In genomic region chr17:38898291-38898679, GRCh38 we compare ENCODE assay signal across 9 cellular contexts. TPM values are rescaled to one million over a fixed set of nuclear protein-coding genes. Genes with fewer than 3 reads are reported as not detected.
DNase-seq lines count a peak whose midpoint lies in the region; FAIRE-seq and TF ChIP-seq lines count a peak whose summit lies in the region.
"Had no signal": no experiment of that assay in that cellular context is flagged by ENCODE, and none has a peak within 500 bp of the region (broad histone marks: within the 10 kb centered on the region; RNA-seq: fewer than 3 reads in every experiment).

No MANE protein-coding gene starts in this region.

- no peaks in the 10 kb centered on the region for H3K9me3 Mint-ChIP-seq in activated naive CD4-positive, alpha-beta T cell treated with anti-CD3 and anti-CD28 coated beads for 36 hours

- H3K4me3 ChIP-seq in endothelial cell of umbilical vein (replicated peaks in 1 of 3; ENCODE audit: insufficient read depth in 1 of 3, low read depth in 1 of 3, low read length in 3 of 3) (no peak overlapping the region), subcutaneous abdominal adipose tissue (ENCODE audit: low read depth in 1 of 5, low read length in 5 of 5) (peak overlapping the region in 1 of 5 donors; percentile 31), A673 (ENCODE audit: low read depth, low read length, poor library complexity, severe bottlenecking) (no peak overlapping the region), brain microvascular endothelial cell (ENCODE audit: low read depth, low read length) (no peak overlapping the region)

- CTCF ChIA-PET in activated naive CD4-positive, alpha-beta T cell treated with anti-CD3 and anti-CD28 coated beads for 36 hours (lab: Charles Lee): interaction anchor here (1.0 to 4.1 kb wide), 10 partner anchors 11 to 87 kb away, joined by 3 to 26 read pairs (median 4); partner anchors contain the start of genes LASP1 and LASP1NB
- CTCF ChIA-PET in endothelial cell of umbilical vein (lab: Charles Lee) (interaction anchor here (1.1 to 4.1 kb wide), 9 partner anchors 9 to 277 kb away, joined by 3 to 18 read pairs (median 7); partner anchors contain the start of genes LASP1 and LASP1NB), A673 (lab: Charles Lee) (no interaction called here)

- H3K36me3 Mint-ChIP-seq in activated naive CD4-positive, alpha-beta T cell treated with anti-CD3 and anti-CD28 coated beads for 36 hours (ENCODE audit: low read depth): peaks cover 16% of the 10 kb centered on the region

- no peak for TF ChIP-seq POLR2A in endothelial cell of umbilical vein (IDR thresholded peaks at IDR 0.05; ENCODE audit: low read depth, low read length)

- H3K27me3 ChIP-seq in endothelial cell of umbilical vein (ENCODE audit: control insufficient read depth in 2 of 2, insufficient read depth in 2 of 2, low read length in 2 of 2) (no peaks in the 10 kb centered on the region), subcutaneous abdominal adipose tissue (ENCODE audit: control insufficient read depth in 5 of 5, insufficient read depth in 4 of 5, low read length in 5 of 5) (no peaks in the 10 kb centered on the region), A673 (replicated peaks; ENCODE audit: insufficient read depth, low read depth, low read length, poor library complexity) (no peaks in the 10 kb centered on the region), brain microvascular endothelial cell (replicated peaks) (no peaks in the 10 kb centered on the region)

- in situ Hi-C loops in brain microvascular endothelial cell (cut with HindIII; ENCODE audit: low pct_ligation_motif_present, low sequenced_read_pairs): no loop called here

- dilution Hi-C loops in endothelial cell of umbilical vein (cut with MboI; ENCODE audit: extremely low pct_ligation_motif_present, low sequenced_read_pairs): no loop called here

- FAIRE-seq in endothelial cell of umbilical vein (lab: Jason Lieb, UNC): no peak
- FAIRE-seq: TTC549 had no signal

- H3K4me3 Mint-ChIP-seq in activated naive CD4-positive, alpha-beta T cell treated with anti-CD3 and anti-CD28 coated beads for 36 hours: peak overlapping the region; percentile 67

- H4K20me1 ChIP-seq in endothelial cell of umbilical vein (replicated peaks; ENCODE audit: control insufficient read depth, extremely low read depth, insufficient read depth, low read length): no peaks in the 10 kb centered on the region

- intact Hi-C loops in activated naive CD4-positive, alpha-beta T cell treated with anti-CD3 and anti-CD28 coated beads for 36 hours (cut with micrococcal nuclease): loop anchor here (1.0 to 5.0 kb wide), 5 partner anchors 14 to 159 kb away; no protein-coding TSS in a partner anchor
- intact Hi-C loops in endothelial cell of umbilical vein (cut with micrococcal nuclease) (no loop called here), A673 (cut with micrococcal nuclease; ENCODE audit: unreplicated experiment) (no loop called here)

- POLR2A ChIA-PET in endothelial cell of umbilical vein (lab: Charles Lee): interaction anchor here (1.0 to 1.5 kb wide), 2 partner anchors 29 to 302 kb away, joined by 3 to 5 read pairs; partner anchors contain the start of genes LASP1 and RPL19
- POLR2A ChIA-PET in A673 (lab: Charles Lee; ENCODE audit: low non-redundant PET): no interaction called here

- BruUV-seq in endothelial cell of umbilical vein (replicated peaks; lab: Mats Ljungman, UMichigan) (no TSS peak), A673 (replicated peaks; lab: Mats Ljungman, UMichigan) (no TSS peak)

- H3K9ac ChIP-seq in endothelial cell of umbilical vein (replicated peaks; ENCODE audit: extremely low read depth, insufficient read depth, low read length): no peak overlapping the region
- peak overlapping the region in 4 of 5 donors; percentile 30 to 76 (median 52) for H3K9ac ChIP-seq in subcutaneous abdominal adipose tissue (ENCODE audit: low read length in 5 of 5)

- peaks cover 57% of the 10 kb centered on the region for H3K4me1 Mint-ChIP-seq in activated naive CD4-positive, alpha-beta T cell treated with anti-CD3 and anti-CD28 coated beads for 36 hours (ENCODE audit: low read depth)

- H3K9me3 ChIP-seq in KOPT-K1 (ENCODE audit: insufficient read depth, low read length, poor library complexity, severe bottlenecking): no peaks in the 10 kb centered on the region
- no peaks in the 10 kb centered on the region for H3K9me3 ChIP-seq in endothelial cell of umbilical vein (replicated peaks; ENCODE audit: control insufficient read depth, insufficient read depth, low read length)
- no peaks in the 10 kb centered on the region for H3K9me3 ChIP-seq in subcutaneous abdominal adipose tissue (ENCODE audit: control insufficient read depth in 5 of 5, low read length in 5 of 5)
- H3K9me3 ChIP-seq in A673 (ENCODE audit: low read depth, low read length, poor library complexity, severe bottlenecking): no peaks in the 10 kb centered on the region

- no peaks in the 10 kb centered on the region for H3K27me3 Mint-ChIP-seq in activated naive CD4-positive, alpha-beta T cell treated with anti-CD3 and anti-CD28 coated beads for 36 hours (ENCODE audit: low read depth)

- peaks cover 60% of the 10 kb centered on the region for H3K36me3 ChIP-seq in KOPT-K1 (ENCODE audit: insufficient read depth, low read length)
- peaks cover 0 to 7% of the 10 kb centered on the region in 2 experiments for H3K36me3 ChIP-seq in endothelial cell of umbilical vein (ENCODE audit: control insufficient read depth in 2 of 2, extremely low read depth in 1 of 2, insufficient read depth in 2 of 2, low read length in 2 of 2)
- peaks cover 0 to 45% (median 31%) of the 10 kb centered on the region in 5 donors for H3K36me3 ChIP-seq in subcutaneous abdominal adipose tissue (ENCODE audit: control insufficient read depth in 5 of 5, insufficient read depth in 5 of 5, low read length in 5 of 5)
- no peaks in the 10 kb centered on the region for H3K36me3 ChIP-seq in A673 (ENCODE audit: insufficient read depth, low read length, poor library complexity, severe bottlenecking)
- peaks cover 65% of the 10 kb centered on the region for H3K36me3 ChIP-seq in brain microvascular endothelial cell (replicated peaks)

- H3K79me2 ChIP-seq in endothelial cell of umbilical vein (ENCODE audit: control insufficient read depth, insufficient read depth, low read length): peaks cover 19% of the 10 kb centered on the region

- H3K4me2 ChIP-seq in endothelial cell of umbilical vein (ENCODE audit: insufficient read depth, low read length): peak overlapping the region; percentile 15

- TF ChIP-seq CTCF in endothelial cell of umbilical vein (IDR thresholded peaks at IDR 0.05; ENCODE audit: extremely low read depth in 1 of 2, insufficient read depth in 1 of 2, low read depth in 1 of 2, low read length in 2 of 2) (no peak), A673 (conservative IDR thresholded peaks at IDR 0.05; ENCODE audit: low read depth, low read length) (no peak), brain microvascular endothelial cell (IDR thresholded peaks at IDR 0.05; ENCODE audit: low read depth, low read length, missing control alignments) (no peak)

- peak; percentile 60 for DNase-seq in activated naive CD4-positive, alpha-beta T cell treated with anti-CD3 and anti-CD28 coated beads for 36 hours
- DNase-seq in activated naive CD4-positive, alpha-beta T cell (lab: John Stamatoyannopoulos, UW): no peak
- DNase-seq in endothelial cell of umbilical vein (ENCODE audit: low read depth, low spot score): no peak
- DNase-seq in RKO (ENCODE audit: low spot score): no peak
- no peak for DNase-seq in A673 (ENCODE audit: low spot score)
- no peak for DNase-seq in brain microvascular endothelial cell

- H2AFZ ChIP-seq in endothelial cell of umbilical vein (ENCODE audit: low read depth, low read length): no peak overlapping the region

- H3K27ac ChIP-seq in KOPT-K1 (ENCODE audit: low read depth, low read length, poor library complexity, severe bottlenecking) (peak overlapping the region; percentile 96), endothelial cell of umbilical vein (ENCODE audit: insufficient read depth, low read depth, low read length) (peak overlapping the region; percentile 51), subcutaneous abdominal adipose tissue (ENCODE audit: low read depth, low read length) (peak overlapping the region; percentile 91), A673 (ENCODE audit: low read depth, low read length, poor library complexity, severe bottlenecking) (no peak overlapping the region), brain microvascular endothelial cell (no peak overlapping the region)

- no peaks in the 10 kb centered on the region for H3K9me1 ChIP-seq in endothelial cell of umbilical vein (replicated peaks; ENCODE audit: control insufficient read depth, extremely low read depth, insufficient read depth, low read length)

- H3K4me1 ChIP-seq in endothelial cell of umbilical vein (ENCODE audit: control insufficient read depth, extremely low read depth, insufficient read depth, low read length) (peaks cover 65% of the 10 kb centered on the region), subcutaneous abdominal adipose tissue (ENCODE audit: control insufficient read depth in 5 of 5, insufficient read depth in 5 of 5, low read length in 5 of 5) (peaks cover 36 to 92% (median 87%) of the 10 kb centered on the region in 5 donors), A673 (ENCODE audit: insufficient read depth, low read length, poor library complexity, severe bottlenecking) (no peaks in the 10 kb centered on the region)

- peak overlapping the region; percentile 95 for H3K27ac Mint-ChIP-seq in activated naive CD4-positive, alpha-beta T cell treated with anti-CD3 and anti-CD28 coated beads for 36 hours

RNA-seq across cellular contexts. Expression of gene LASP1, which starts 28.4 kb away (rescaled TPM):
- total RNA-seq in activated naive CD4-positive, alpha-beta T cell treated with anti-CD3 and anti-CD28 coated beads for 36 hours: 100 to 1,000 TPM; 105 to 113 TPM
- 231 and 242 TPM in 2 replicates for total RNA-seq in endothelial cell of umbilical vein
- polyA plus RNA-seq in endothelial cell of umbilical vein: 214 and 247 TPM in 2 replicates
- 148 and 183 TPM in 2 replicates for polyA plus RNA-seq in endothelial cell of umbilical vein (2011; cell fraction: cytosol; rRNA removed)
- polyA plus RNA-seq in endothelial cell of umbilical vein (2011; cell fraction: nucleus; rRNA removed): 122 and 137 TPM in 2 replicates
- polyA plus RNA-seq in endothelial cell of umbilical vein (2012): 177 and 200 TPM in 2 replicates
- polyA minus RNA-seq in endothelial cell of umbilical vein: 232 and 233 TPM in 2 replicates
- polyA minus RNA-seq in endothelial cell of umbilical vein (2011; cell fraction: cytosol; rRNA and poly(A)+ RNA removed): 92.4 TPM
- polyA minus RNA-seq in endothelial cell of umbilical vein (2011; cell fraction: nucleus; rRNA and poly(A)+ RNA removed): 61.7 and 87.6 TPM in 2 replicates
- total RNA-seq in A673 (2021): 76.9 and 78.3 TPM in 2 replicates

RNA-seq across cellular contexts. Expression of gene RPL23, which starts 44.8 kb away (rescaled TPM):
- total RNA-seq in activated naive CD4-positive, alpha-beta T cell treated with anti-CD3 and anti-CD28 coated beads for 36 hours: 1,000 to 10,000 TPM; 2,241 to 2,332 TPM
- total RNA-seq in endothelial cell of umbilical vein (1,270 and 1,292 TPM in 2 replicates), A673 (2021) (764 and 879 TPM in 2 replicates)
- 1,232 and 1,847 TPM in 2 replicates for polyA plus RNA-seq in endothelial cell of umbilical vein
- 2,575 and 3,174 TPM in 2 replicates for polyA plus RNA-seq in endothelial cell of umbilical vein (2011; cell fraction: cytosol; rRNA removed)
- polyA plus RNA-seq in endothelial cell of umbilical vein (2011; cell fraction: nucleus; rRNA removed): 730 and 736 TPM in 2 replicates
- polyA plus RNA-seq in endothelial cell of umbilical vein (2012): 2,834 and 3,213 TPM in 2 replicates
- polyA minus RNA-seq in endothelial cell of umbilical vein: 432 and 546 TPM in 2 replicates
- polyA minus RNA-seq in endothelial cell of umbilical vein (2011; cell fraction: cytosol; rRNA and poly(A)+ RNA removed): 658 TPM
- 81.9 and 97.6 TPM in 2 replicates for polyA minus RNA-seq in endothelial cell of umbilical vein (2011; cell fraction: nucleus; rRNA and poly(A)+ RNA removed)

Comparison
In these comparisons a context has a peak if more than half of its experiments do, and no peak if none do; other contexts are left out.
1. H3K27ac ChIP-seq: peak in KOPT-K1 (single experiment), endothelial cell of umbilical vein (single experiment) and subcutaneous abdominal adipose tissue (single experiment); none in A673 (single experiment) and brain microvascular endothelial cell (single experiment).